Comparison of ENCODE assay signal across 8 cellular contexts in the genomic region with DNA sequence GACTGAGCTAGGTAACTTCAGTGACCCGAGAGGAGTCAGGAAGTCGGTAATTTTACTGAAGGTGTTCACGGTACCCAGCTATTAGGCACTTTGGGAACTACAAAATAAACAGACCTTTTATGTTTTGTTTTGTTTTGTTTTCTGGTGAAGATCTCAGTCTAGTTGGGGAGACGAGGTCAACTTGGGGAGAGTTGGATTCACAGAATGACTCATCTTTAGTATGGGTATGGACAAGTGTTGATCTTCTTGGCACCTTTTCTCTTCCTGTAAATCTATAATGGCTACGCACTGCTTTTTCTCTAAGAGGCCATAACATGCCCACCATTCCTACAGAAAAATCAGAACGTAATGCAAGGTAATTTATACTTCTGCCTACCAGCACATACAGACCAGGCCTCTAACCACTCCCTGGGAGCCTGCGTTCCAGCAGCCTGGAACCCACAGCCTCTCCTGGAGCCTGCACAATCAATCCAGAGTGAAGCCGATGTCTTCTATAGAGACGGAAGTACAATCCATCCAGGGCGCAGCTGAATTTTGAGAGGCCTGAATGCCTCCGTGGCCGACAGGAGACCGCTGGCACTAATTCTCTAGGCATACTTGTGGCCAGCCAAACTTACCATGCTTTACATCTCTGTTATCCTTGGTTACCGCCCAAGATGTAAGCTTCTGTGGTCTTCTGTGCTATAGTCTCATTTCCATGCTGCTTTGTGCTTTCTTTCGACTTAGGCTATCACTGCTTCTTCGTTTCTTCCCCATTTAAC. TPM values are rescaled to one million over a fixed set of nuclear protein-coding genes. Genes with fewer than 3 reads are reported as not detected.
A peak's percentile ranks its signal among the peaks of the same experiment; 100 is the strongest.
DNase-seq lines count a peak whose midpoint lies in the region; ATAC-seq and TF ChIP-seq lines count a peak whose summit lies in the region.

No MANE protein-coding gene starts in this region.

- ATAC-seq in DND-41 (ENCODE audit: insufficient read depth, low read depth), result peak; percentile 20; the same call in 1 of the 3 replicates
- peak; percentile 25 for ATAC-seq in GM21529 (IDR thresholded peaks at IDR 0.05; ENCODE audit: unreplicated experiment)

- no peak for TF ChIP-seq CTCF in DND-41 (IDR thresholded peaks at IDR 0.05; ENCODE audit: borderline replicate concordance, extremely low read depth, low read length, poor library complexity, severe bottlenecking)
- TF ChIP-seq CTCF in LNCaP clone FGC (IDR thresholded peaks at IDR 0.05; ENCODE audit: control insufficient read depth, extremely low read depth, insufficient read depth), result no peak
- TF ChIP-seq CTCF in cardiac muscle cell (IDR thresholded peaks at IDR 0.05; ENCODE audit: low read depth, low read length), result no peak

- peak; percentile 26 for DNase-seq in DND-41
- DNase-seq in LNCaP clone FGC (ENCODE audit: low read depth), result no peak
- DNase-seq in cardiac muscle cell (ENCODE audit: low read depth in 1 of 2, low spot score in 1 of 2), result peak; percentile 12 to 50
- no peak for DNase-seq in NCI-H187 (lab: John Stamatoyannopoulos, UW)
- no peak for DNase-seq in mesenteric fat pad (ENCODE audit: low spot score)

- H3K79me2 ChIP-seq in DND-41 (ENCODE audit: insufficient read depth, low read length), result peaks cover 72% of the 10 kb centered on the region

- H3K4me1 ChIP-seq in DND-41 (ENCODE audit: insufficient read depth, low read length) (peaks cover 40% of the 10 kb centered on the region), cardiac muscle cell (ENCODE audit: low read depth) (peaks cover 13% of the 10 kb centered on the region), rectal smooth muscle tissue (ENCODE audit: control insufficient read depth, insufficient read depth, low read length) (peaks cover 8% of the 10 kb centered on the region)

- peak overlapping the region; percentile 85 for H3K9ac ChIP-seq in DND-41 (ENCODE audit: low read depth, low read length)
- H3K9ac ChIP-seq in rectal smooth muscle tissue (ENCODE audit: low read length), result no peak overlapping the region

- peak overlapping the region; percentile 93 for H2AFZ ChIP-seq in DND-41 (ENCODE audit: low read depth, low read length)

- H3K9me3 ChIP-seq in DND-41 (ENCODE audit: insufficient read depth, low read length, severe bottlenecking) (no peaks in the 10 kb centered on the region), cardiac muscle cell (ENCODE audit: low read depth) (no peaks in the 10 kb centered on the region)

- H3K4me3 ChIP-seq in DND-41 (ENCODE audit: low read depth in 1 of 2, low read length in 2 of 2), result peak overlapping the region; percentile 74 to 83
- peak overlapping the region; percentile 87 for H3K4me3 ChIP-seq in LNCaP clone FGC (ENCODE audit: low read depth, low read length)
- peak overlapping the region; percentile 62 for H3K4me3 ChIP-seq in cardiac muscle cell
- H3K4me3 ChIP-seq in rectal smooth muscle tissue (ENCODE audit: low read length), result peak overlapping the region; percentile 82

- peaks cover 60% of the 10 kb centered on the region for H3K4me1 Mint-ChIP-seq in activated naive CD4-positive, alpha-beta T cell treated with anti-CD3 and anti-CD28 coated beads, Interleukin-2, amount 50 U/mL, for 24 hours

- peak overlapping the region; percentile 98 for H3K27ac Mint-ChIP-seq in activated naive CD4-positive, alpha-beta T cell treated with anti-CD3 and anti-CD28 coated beads, Interleukin-2, amount 50 U/mL, for 24 hours

- H3K36me3 ChIP-seq in DND-41 (ENCODE audit: insufficient read depth, low read length), result peaks cover 14% of the 10 kb centered on the region
- H3K36me3 ChIP-seq in cardiac muscle cell, result no peaks in the 10 kb centered on the region
- H3K36me3 ChIP-seq in rectal smooth muscle tissue (ENCODE audit: control insufficient read depth, insufficient read depth, low read length), result no peaks in the 10 kb centered on the region

- H3K36me3 Mint-ChIP-seq in activated naive CD4-positive, alpha-beta T cell treated with anti-CD3 and anti-CD28 coated beads, Interleukin-2, amount 50 U/mL, for 24 hours, result peaks cover 1% of the 10 kb centered on the region

- no peaks in the 10 kb centered on the region for H3K9me3 Mint-ChIP-seq in activated naive CD4-positive, alpha-beta T cell treated with anti-CD3 and anti-CD28 coated beads, Interleukin-2, amount 50 U/mL, for 24 hours

- no peaks in the 10 kb centered on the region for H3K27me3 ChIP-seq in DND-41 (ENCODE audit: insufficient read depth, low read length, poor library complexity)
- no peaks in the 10 kb centered on the region for H3K27me3 ChIP-seq in cardiac muscle cell
- H3K27me3 ChIP-seq in rectal smooth muscle tissue (ENCODE audit: control insufficient read depth, insufficient read depth, low read length), result no peaks in the 10 kb centered on the region

- H3K4me3 Mint-ChIP-seq in activated naive CD4-positive, alpha-beta T cell treated with anti-CD3 and anti-CD28 coated beads, Interleukin-2, amount 50 U/mL, for 24 hours, result peak overlapping the region; percentile 96

- peak overlapping the region; percentile 81 for H3K4me2 ChIP-seq in DND-41 (ENCODE audit: insufficient read depth, low read length)

- H3K27me3 Mint-ChIP-seq in activated naive CD4-positive, alpha-beta T cell treated with anti-CD3 and anti-CD28 coated beads, Interleukin-2, amount 50 U/mL, for 24 hours, result no peaks in the 10 kb centered on the region

- H3K27ac ChIP-seq in DND-41 (ENCODE audit: low read length) (peak overlapping the region; percentile 92), cardiac muscle cell (peak overlapping the region; percentile 91), rectal smooth muscle tissue (ENCODE audit: low read depth, low read length) (peak overlapping the region; percentile 88)

- H4K20me1 ChIP-seq in DND-41 (ENCODE audit: insufficient read depth, low read length), result peaks cover 21% of the 10 kb centered on the region

RNA-seq across cellular contexts. Expression of a gene that starts 0.7 kb away (rescaled TPM):
- total RNA-seq in cardiac muscle cell (77.6 and 87.8 TPM in 2 replicates), mesenteric fat pad (39.6 TPM)
- polyA plus RNA-seq in cardiac muscle cell, result 70.6 and 93.0 TPM in 2 replicates

RNA-seq across cellular contexts. Expression of a gene that starts 0.8 kb away (rescaled TPM):
- total RNA-seq in cardiac muscle cell, result 30.2 and 30.4 TPM in 2 replicates
- polyA plus RNA-seq in cardiac muscle cell, result 135 and 140 TPM in 2 replicates
- 43.5 TPM for total RNA-seq in mesenteric fat pad

Comparison
In these comparisons a context has a peak if more than half of its experiments do, and no peak if none do; other contexts are left out.
1. DNase-seq: peak in DND-41 (single experiment) and cardiac muscle cell (2 of 2); none in LNCaP clone FGC (single experiment), NCI-H187 (0 of 2) and mesenteric fat pad (single experiment).
2. Peak in every context shown above with its lines, with median percentiles within 50 percentile points of each other: H3K27ac ChIP-seq and H3K4me3 ChIP-seq.